ENCODE assay signal across 16 cellular contexts in genomic region chr16:1071561-1072225, GRCh38. TPM values are rescaled to one million over a fixed set of nuclear protein-coding genes. Genes with fewer than 3 reads are reported as not detected.
"Had no signal": no experiment of that assay in that cellular context is flagged by ENCODE, and none has a peak within 500 bp of the region (broad histone marks: within the 10 kb centered on the region; RNA-seq: fewer than 3 reads in every experiment).

No MANE protein-coding gene starts in this region.

- H3K36me3 ChIP-seq: esophagus squamous epithelium, thyroid gland had no signal

- DNase-seq: activated CD4-positive, alpha-beta T cell treated with anti-CD3 and anti-CD28 coated beads for 4 hours; activated CD8-positive, alpha-beta memory T cell treated with anti-CD3 and anti-CD28 coated beads, Interleukin-2, amount 50 U/mL, for 4 hours; activated CD8-positive, alpha-beta T cell treated with anti-CD3 and anti-CD28 coated beads for 36 hours; activated naive CD8-positive, alpha-beta T cell treated with anti-CD3 and anti-CD28 coated beads, Interleukin-2, amount 10 ng/mL, durations not matched to agents 7 days and 5 days; activated T-cell treated with anti-CD3 and anti-CD28 coated beads, Interleukin-2, amount 50 U/mL, for 72 hours; dorsolateral prefrontal cortex; esophagus squamous epithelium; foreskin fibroblast; glutamatergic neuron; left cardiac atrium; midbrain; small intestine; thyroid gland had no signal

- H3K79me2 ChIP-seq: parathyroid adenoma had no signal

- H3K27ac ChIP-seq: dorsolateral prefrontal cortex, esophagus squamous epithelium, parathyroid adenoma, thyroid gland had no signal

- H3K4me3 ChIP-seq: dorsolateral prefrontal cortex, esophagus squamous epithelium, lung, thyroid gland had no signal

- H3K9me3 ChIP-seq: esophagus squamous epithelium, thyroid gland had no signal

- H2AFZ ChIP-seq: parathyroid adenoma had no signal

- H3K4me1 ChIP-seq: parathyroid adenoma, thyroid gland had no signal

RNA-seq across cellular contexts. Expression of gene SSTR5, which starts 0.9 kb away (rescaled TPM):
- total RNA-seq: activated CD8-positive, alpha-beta T cell treated with anti-CD3 and anti-CD28 coated beads for 36 hours; activated naive CD8-positive, alpha-beta T cell treated with anti-CD3 and anti-CD28 coated beads, Interleukin-2, amount 10 ng/mL, durations not matched to agents 7 days and 5 days; activated T-cell treated with anti-CD3 and anti-CD28 coated beads, Interleukin-2, amount 50 U/mL, for 72 hours; astrocyte; esophagus squamous epithelium; thyroid gland had no signal

RNA-seq across cellular contexts. Expression of gene C1QTNF8, which starts 24.4 kb away (rescaled TPM):
- total RNA-seq: activated CD8-positive, alpha-beta T cell treated with anti-CD3 and anti-CD28 coated beads for 36 hours; activated naive CD8-positive, alpha-beta T cell treated with anti-CD3 and anti-CD28 coated beads, Interleukin-2, amount 10 ng/mL, durations not matched to agents 7 days and 5 days; activated T-cell treated with anti-CD3 and anti-CD28 coated beads, Interleukin-2, amount 50 U/mL, for 72 hours; astrocyte; esophagus squamous epithelium; left cardiac atrium; thyroid gland had no signal
